ENCODE assay signal across 33 cellular contexts in the genomic region with DNA sequence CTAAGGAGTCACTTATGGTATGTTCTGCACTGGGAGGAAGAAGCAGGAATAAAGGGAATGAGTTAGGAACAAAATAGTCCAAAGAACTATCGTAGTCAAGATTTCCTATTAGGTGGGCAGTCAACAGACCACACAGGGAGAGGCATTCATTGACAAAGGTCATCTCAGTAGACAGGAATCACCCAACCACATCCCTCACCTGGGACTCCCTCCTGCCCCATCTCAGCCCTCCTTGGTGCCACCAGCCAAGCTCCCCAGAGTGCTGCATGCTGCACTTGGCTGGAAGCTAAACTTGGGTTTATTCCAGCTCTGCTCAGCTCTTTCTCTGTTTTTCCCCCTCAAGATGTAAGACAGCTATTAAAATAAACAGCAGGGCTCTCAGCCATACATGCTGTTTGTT.
"Had no signal": no experiment of that assay in that cellular context is flagged by ENCODE, and none has a peak within 500 bp of the region (broad histone marks: within the 10 kb centered on the region; RNA-seq: fewer than 3 reads in every experiment).

No MANE protein-coding gene starts in this region.

- H3K4me1 ChIP-seq: ascending aorta had no signal

- H3K27me3 Mint-ChIP-seq: activated CD4-positive, alpha-beta T cell treated with anti-CD3 and anti-CD28 coated beads, Interleukin-2, amount 10 ng/mL, durations not matched to agents 7 days and 5 days; activated naive CD4-positive, alpha-beta T cell treated with anti-CD3 and anti-CD28 coated beads, Interleukin-2, amount 50 U/mL, for 24 hours; activated naive CD8-positive, alpha-beta T cell; activated T-helper 17 cell treated with anti-CD3 and anti-CD28 coated beads, Interleukin-2, amount 50 U/mL, for 72 hours; brain; T-helper 17 cell had no signal

- H3K36me3 ChIP-seq: ascending aorta, cardiac muscle cell, WERI-Rb-1 had no signal

- DNase-seq: activated CD4-positive, alpha-beta memory T cell treated with anti-CD3 and anti-CD28 coated beads, Interleukin-2, amount 10 ng/mL, durations not matched to agents 7 days and 5 days; activated CD4-positive, alpha-beta T cell treated with anti-CD3 and anti-CD28 coated beads for 1 hour; activated CD4-positive, alpha-beta T cell treated with anti-CD3 and anti-CD28 coated beads for 36 hours; activated CD4-positive, alpha-beta T cell treated with anti-CD3 and anti-CD28 coated beads for 48 hours; activated CD4-positive, alpha-beta T cell treated with anti-CD3 and anti-CD28 coated beads, Interleukin-2, amount 10 ng/mL, durations not matched to agents 7 days and 5 days; activated CD4-positive, alpha-beta T cell treated with anti-CD3 and anti-CD28 coated beads, Interleukin-2, amount 50 U/mL, for 48 hours; activated CD4-positive, CD25-positive, alpha-beta regulatory T cell; activated CD8-positive, alpha-beta memory T cell treated with anti-CD3 and anti-CD28 coated beads, Interleukin-2, amount 50 U/mL, for 4 hours; activated CD8-positive, alpha-beta T cell treated with anti-CD3 and anti-CD28 coated beads, Interleukin-2, amount 10 ng/mL, durations not matched to agents 7 days and 5 days; activated effector memory CD4-positive, alpha-beta T cell treated with anti-CD3 and anti-CD28 coated beads, Interleukin-2, amount 50 U/mL, for 16 hours; activated gamma-delta T cell treated with Interleukin-2 at 50 U/mL for 16 hours; activated naive CD4-positive, alpha-beta T cell; activated naive CD4-positive, alpha-beta T cell treated with anti-CD3 and anti-CD28 coated beads for 36 hours; activated naive CD8-positive, alpha-beta T cell treated with anti-CD3 and anti-CD28 coated beads, Interleukin-2, amount 10 ng/mL, durations not matched to agents 7 days and 5 days; activated naive CD8-positive, alpha-beta T cell treated with anti-CD3 and anti-CD28 coated beads, Interleukin-2, amount 50 U/mL, for 24 hours; activated T-cell treated with anti-CD3 and anti-CD28 coated beads for 4 hours; activated T-cell treated with anti-CD3 and anti-CD28 coated beads, Interleukin-2, amount 50 U/mL, for 1 hour; activated T-cell treated with anti-CD3 and anti-CD28 coated beads, Interleukin-2, amount 50 U/mL, for 4 hours; activated T-cell treated with anti-CD3 and anti-CD28 coated beads, Interleukin-2, amount 50 U/mL, for 72 hours; amygdala; anterior cingulate cortex; T-cell; T-helper 17 cell; WERI-Rb-1 had no signal

- H3K4me3 Mint-ChIP-seq: activated CD4-positive, alpha-beta memory T cell treated with anti-CD3 and anti-CD28 coated beads, Interleukin-2, amount 10 ng/mL, durations not matched to agents 7 days and 5 days; activated CD4-positive, alpha-beta T cell treated with anti-CD3 and anti-CD28 coated beads for 36 hours; activated CD4-positive, alpha-beta T cell treated with anti-CD3 and anti-CD28 coated beads, Interleukin-2, amount 10 ng/mL, durations not matched to agents 7 days and 5 days; activated CD8-positive, alpha-beta T cell treated with anti-CD3 and anti-CD28 coated beads, Interleukin-2, amount 10 ng/mL, durations not matched to agents 7 days and 5 days; activated naive CD4-positive, alpha-beta T cell treated with anti-CD3 and anti-CD28 coated beads for 36 hours; activated naive CD4-positive, alpha-beta T cell treated with anti-CD3 and anti-CD28 coated beads, Interleukin-2, amount 50 U/mL, for 24 hours; activated naive CD8-positive, alpha-beta T cell; activated naive CD8-positive, alpha-beta T cell treated with anti-CD3 and anti-CD28 coated beads, Interleukin-2, amount 10 ng/mL, durations not matched to agents 7 days and 5 days; activated naive CD8-positive, alpha-beta T cell treated with anti-CD3 and anti-CD28 coated beads, Interleukin-2, amount 50 U/mL, for 24 hours; activated T-cell treated with anti-CD3 and anti-CD28 coated beads, Interleukin-2, amount 50 U/mL, for 4 hours; activated T-cell treated with anti-CD3 and anti-CD28 coated beads, Interleukin-2, amount 50 U/mL, for 72 hours; activated T-helper 1 cell treated with anti-CD3 and anti-CD28 coated beads, Interleukin-12 subunit alpha, Interleukin-12 subunit beta, Interleukin-2, Interleukin-4 antibody, amounts not matched to agents 30 ng/mL and 10 ng/mL and 1 ng/mL, durations not matched to agents 14 hours and 24 hours and 36 hours; activated T-helper 17 cell treated with anti-CD3 and anti-CD28 coated beads, Interleukin-2, amount 50 U/mL, for 72 hours; brain; central memory CD8-positive, alpha-beta T cell; T-cell; T-helper 17 cell; WTC11 had no signal

- H3K4me1 Mint-ChIP-seq: activated CD4-positive, alpha-beta memory T cell treated with anti-CD3 and anti-CD28 coated beads, Interleukin-2, amount 10 ng/mL, durations not matched to agents 7 days and 5 days; activated CD4-positive, alpha-beta T cell treated with anti-CD3 and anti-CD28 coated beads for 36 hours; activated CD4-positive, alpha-beta T cell treated with anti-CD3 and anti-CD28 coated beads, Interleukin-2, amount 10 ng/mL, durations not matched to agents 7 days and 5 days; activated naive CD4-positive, alpha-beta T cell treated with anti-CD3 and anti-CD28 coated beads, Interleukin-2, amount 50 U/mL, for 24 hours; activated naive CD8-positive, alpha-beta T cell treated with anti-CD3 and anti-CD28 coated beads, Interleukin-2, amount 10 ng/mL, durations not matched to agents 7 days and 5 days; activated naive CD8-positive, alpha-beta T cell treated with anti-CD3 and anti-CD28 coated beads, Interleukin-2, amount 50 U/mL, for 24 hours; activated T-helper 17 cell treated with anti-CD3 and anti-CD28 coated beads, Interleukin-2, amount 50 U/mL, for 72 hours; brain; central memory CD8-positive, alpha-beta T cell; T-cell; T-helper 17 cell had no signal

- H3K27ac Mint-ChIP-seq: activated CD4-positive, alpha-beta memory T cell treated with anti-CD3 and anti-CD28 coated beads, Interleukin-2, amount 10 ng/mL, durations not matched to agents 7 days and 5 days; activated CD4-positive, alpha-beta T cell treated with anti-CD3 and anti-CD28 coated beads for 36 hours; activated CD4-positive, alpha-beta T cell treated with anti-CD3 and anti-CD28 coated beads, Interleukin-2, amount 10 ng/mL, durations not matched to agents 7 days and 5 days; activated CD8-positive, alpha-beta T cell treated with anti-CD3 and anti-CD28 coated beads, Interleukin-2, amount 10 ng/mL, durations not matched to agents 7 days and 5 days; activated naive CD4-positive, alpha-beta T cell treated with anti-CD3 and anti-CD28 coated beads for 36 hours; activated naive CD4-positive, alpha-beta T cell treated with anti-CD3 and anti-CD28 coated beads, Interleukin-2, amount 50 U/mL, for 24 hours; activated naive CD8-positive, alpha-beta T cell; activated naive CD8-positive, alpha-beta T cell treated with anti-CD3 and anti-CD28 coated beads, Interleukin-2, amount 10 ng/mL, durations not matched to agents 7 days and 5 days; activated naive CD8-positive, alpha-beta T cell treated with anti-CD3 and anti-CD28 coated beads, Interleukin-2, amount 50 U/mL, for 24 hours; activated T-cell treated with anti-CD3 and anti-CD28 coated beads, Interleukin-2, amount 50 U/mL, for 72 hours; activated T-helper 1 cell treated with anti-CD3 and anti-CD28 coated beads, Interleukin-12 subunit alpha, Interleukin-12 subunit beta, Interleukin-2, Interleukin-4 antibody, amounts not matched to agents 30 ng/mL and 10 ng/mL and 1 ng/mL, durations not matched to agents 14 hours and 24 hours and 36 hours; activated T-helper 17 cell treated with anti-CD3 and anti-CD28 coated beads, Interleukin-2, amount 50 U/mL, for 72 hours; T-cell; T-helper 17 cell; WTC11 had no signal

- H3K27me3 ChIP-seq: ascending aorta, cardiac muscle cell had no signal

- H3K27ac ChIP-seq: ascending aorta, cardiac muscle cell, WERI-Rb-1 had no signal

- H3K4me3 ChIP-seq: ascending aorta, cardiac muscle cell had no signal
